1 cellular context compared by ENCODE assay signal in the genomic region with DNA sequence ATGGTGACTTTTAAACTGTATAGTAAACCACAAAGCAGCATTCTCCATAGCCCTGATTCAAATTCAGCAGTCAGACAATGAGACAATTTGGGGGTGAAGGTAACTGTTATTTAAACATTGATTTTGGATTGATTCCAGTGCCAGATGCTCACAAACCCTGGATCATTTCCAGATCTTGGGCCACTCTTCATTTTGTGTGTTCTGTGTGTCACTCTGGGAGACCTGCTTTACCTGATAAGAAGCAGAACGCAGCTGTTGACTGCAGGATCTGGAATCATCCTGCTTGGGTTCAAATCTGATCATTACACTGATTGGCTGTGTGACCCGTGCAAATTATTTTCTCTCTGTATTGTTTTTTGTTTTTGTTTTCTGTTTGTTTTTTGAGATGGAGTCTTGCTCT.
TF ChIP-seq lines count a peak whose summit lies in the region.

No MANE protein-coding gene starts in this region.

TF ChIP-seq in GM23338, 12 proteins besides CTCF, POLR2A, EP300 and RAD21 (continued from another document):
- TF ChIP-seq, protein P1, sequence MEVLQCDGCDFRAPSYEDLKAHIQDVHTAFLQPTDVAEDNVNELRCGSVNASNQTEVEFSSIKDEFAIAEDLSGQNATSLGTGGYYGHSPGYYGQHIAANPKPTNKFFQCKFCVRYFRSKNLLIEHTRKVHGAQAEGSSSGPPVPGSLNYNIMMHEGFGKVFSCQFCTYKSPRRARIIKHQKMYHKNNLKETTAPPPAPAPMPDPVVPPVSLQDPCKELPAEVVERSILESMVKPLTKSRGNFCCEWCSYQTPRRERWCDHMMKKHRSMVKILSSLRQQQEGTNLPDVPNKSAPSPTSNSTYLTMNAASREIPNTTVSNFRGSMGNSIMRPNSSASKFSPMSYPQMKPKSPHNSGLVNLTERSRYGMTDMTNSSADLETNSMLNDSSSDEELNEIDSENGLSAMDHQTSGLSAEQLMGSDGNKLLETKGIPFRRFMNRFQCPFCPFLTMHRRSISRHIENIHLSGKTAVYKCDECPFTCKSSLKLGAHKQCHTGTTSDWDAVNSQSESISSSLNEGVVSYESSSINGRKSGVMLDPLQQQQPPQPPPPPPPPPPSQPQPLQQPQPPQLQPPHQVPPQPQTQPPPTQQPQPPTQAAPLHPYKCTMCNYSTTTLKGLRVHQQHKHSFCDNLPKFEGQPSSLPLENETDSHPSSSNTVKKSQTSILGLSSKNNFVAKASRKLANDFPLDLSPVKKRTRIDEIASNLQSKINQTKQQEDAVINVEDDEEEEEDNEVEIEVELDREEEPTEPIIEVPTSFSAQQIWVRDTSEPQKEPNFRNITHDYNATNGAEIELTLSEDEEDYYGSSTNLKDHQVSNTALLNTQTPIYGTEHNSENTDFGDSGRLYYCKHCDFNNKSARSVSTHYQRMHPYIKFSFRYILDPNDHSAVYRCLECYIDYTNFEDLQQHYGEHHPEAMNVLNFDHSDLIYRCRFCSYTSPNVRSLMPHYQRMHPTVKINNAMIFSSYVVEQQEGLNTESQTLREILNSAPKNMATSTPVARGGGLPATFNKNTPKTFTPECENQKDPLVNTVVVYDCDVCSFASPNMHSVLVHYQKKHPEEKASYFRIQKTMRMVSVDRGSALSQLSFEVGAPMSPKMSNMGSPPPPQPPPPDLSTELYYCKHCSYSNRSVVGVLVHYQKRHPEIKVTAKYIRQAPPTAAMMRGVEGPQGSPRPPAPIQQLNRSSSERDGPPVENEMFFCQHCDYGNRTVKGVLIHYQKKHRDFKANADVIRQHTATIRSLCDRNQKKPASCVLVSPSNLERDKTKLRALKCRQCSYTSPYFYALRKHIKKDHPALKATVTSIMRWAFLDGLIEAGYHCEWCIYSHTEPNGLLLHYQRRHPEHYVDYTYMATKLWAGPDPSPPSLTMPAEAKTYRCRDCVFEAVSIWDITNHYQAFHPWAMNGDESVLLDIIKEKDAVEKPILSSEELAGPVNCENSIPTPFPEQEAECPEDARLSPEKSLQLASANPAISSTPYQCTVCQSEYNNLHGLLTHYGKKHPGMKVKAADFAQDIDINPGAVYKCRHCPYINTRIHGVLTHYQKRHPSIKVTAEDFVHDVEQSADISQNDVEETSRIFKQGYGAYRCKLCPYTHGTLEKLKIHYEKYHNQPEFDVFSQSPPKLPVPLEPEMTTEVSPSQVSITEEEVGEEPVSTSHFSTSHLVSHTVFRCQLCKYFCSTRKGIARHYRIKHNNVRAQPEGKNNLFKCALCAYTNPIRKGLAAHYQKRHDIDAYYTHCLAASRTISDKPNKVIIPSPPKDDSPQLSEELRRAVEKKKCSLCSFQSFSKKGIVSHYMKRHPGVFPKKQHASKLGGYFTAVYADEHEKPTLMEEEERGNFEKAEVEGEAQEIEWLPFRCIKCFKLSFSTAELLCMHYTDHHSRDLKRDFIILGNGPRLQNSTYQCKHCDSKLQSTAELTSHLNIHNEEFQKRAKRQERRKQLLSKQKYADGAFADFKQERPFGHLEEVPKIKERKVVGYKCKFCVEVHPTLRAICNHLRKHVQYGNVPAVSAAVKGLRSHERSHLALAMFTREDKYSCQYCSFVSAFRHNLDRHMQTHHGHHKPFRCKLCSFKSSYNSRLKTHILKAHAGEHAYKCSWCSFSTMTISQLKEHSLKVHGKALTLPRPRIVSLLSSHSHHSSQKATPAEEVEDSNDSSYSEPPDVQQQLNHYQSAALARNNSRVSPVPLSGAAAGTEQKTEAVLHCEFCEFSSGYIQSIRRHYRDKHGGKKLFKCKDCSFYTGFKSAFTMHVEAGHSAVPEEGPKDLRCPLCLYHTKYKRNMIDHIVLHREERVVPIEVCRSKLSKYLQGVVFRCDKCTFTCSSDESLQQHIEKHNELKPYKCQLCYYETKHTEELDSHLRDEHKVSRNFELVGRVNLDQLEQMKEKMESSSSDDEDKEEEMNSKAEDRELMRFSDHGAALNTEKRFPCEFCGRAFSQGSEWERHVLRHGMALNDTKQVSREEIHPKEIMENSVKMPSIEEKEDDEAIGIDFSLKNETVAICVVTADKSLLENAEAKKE (CRISPR knock-in tag; IDR thresholded peaks at IDR 0.05) = no peak
- no peak for TF ChIP-seq JUNB (IDR thresholded peaks at IDR 0.05; ENCODE audit: unreplicated experiment)
- TF ChIP-seq CREB1 (CRISPR knock-in tag; IDR thresholded peaks at IDR 0.05; ENCODE audit: low read depth) = no peak
- no peak for TF ChIP-seq EZH2phosphoT487 (IDR thresholded peaks at IDR 0.05; ENCODE audit: unreplicated experiment)
- no peak for TF ChIP-seq POLR2AphosphoS5 (IDR thresholded peaks at IDR 0.05; ENCODE audit: low read depth)
